ENCODE assay signal across 8 cellular contexts in the genomic region with DNA sequence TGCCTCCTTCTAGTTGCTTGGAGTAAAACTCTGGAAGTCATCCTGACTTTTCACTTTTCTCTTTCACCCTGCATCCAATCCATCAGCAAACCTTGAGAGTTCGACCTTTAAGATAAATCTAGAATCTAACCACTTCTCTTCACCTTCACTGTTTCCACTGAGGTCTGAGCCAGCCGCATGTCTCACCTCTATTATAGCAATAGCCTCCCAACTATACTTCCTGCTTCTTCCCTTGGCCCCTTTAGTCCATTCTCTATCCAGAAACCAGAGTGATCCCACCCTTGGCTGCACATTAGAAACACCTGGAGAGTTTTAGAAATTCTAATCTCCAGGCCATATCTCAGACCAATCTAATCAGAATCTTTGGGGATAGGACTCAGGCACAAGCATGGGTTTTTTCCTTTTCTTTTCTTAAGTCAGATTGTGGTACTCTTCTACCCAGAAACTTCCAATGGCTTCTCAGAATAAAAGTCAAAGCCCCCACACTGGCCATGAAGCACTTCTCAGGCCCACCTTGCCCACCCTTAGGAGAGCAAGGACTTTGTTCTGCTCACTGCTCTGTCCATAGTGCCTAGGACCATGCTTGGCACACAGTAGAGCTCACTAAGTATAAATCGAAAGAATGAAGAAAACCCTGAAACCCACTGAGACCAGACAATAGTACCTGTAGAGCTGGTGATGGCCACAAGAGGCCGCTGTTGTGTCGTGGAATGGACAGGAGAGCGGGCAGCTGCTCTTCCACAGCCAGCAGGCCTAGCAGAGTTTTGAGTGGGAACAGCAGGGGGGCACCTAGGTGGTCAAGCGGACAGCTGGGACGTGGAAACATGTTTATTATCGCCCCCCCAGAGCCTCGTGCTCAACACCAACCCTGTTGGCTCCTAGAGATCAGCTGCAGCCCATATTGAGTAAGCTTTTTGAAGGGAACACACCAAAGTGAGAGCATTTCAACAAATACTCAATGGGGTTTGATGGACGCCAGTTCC. TPM values are rescaled to one million over a fixed set of nuclear protein-coding genes. Genes with fewer than 3 reads are reported as not detected.
DNase-seq lines count a peak whose midpoint lies in the region; ATAC-seq and TF ChIP-seq lines count a peak whose summit lies in the region.

No MANE protein-coding gene starts in this region.

- no peak overlapping the region for H3K4me3 ChIP-seq in Jurkat, Clone E6-1 (ENCODE audit: low read length)
- peak overlapping the region; percentile 14 for H3K4me3 ChIP-seq in fibroblast of villous mesenchyme (ENCODE audit: low read depth, low read length)

- DNase-seq in ELF-1 (ENCODE audit: low read depth, low spot score), result peak; percentile 89
- peak; percentile 71 for DNase-seq in Jurkat, Clone E6-1 (ENCODE audit: low read depth, low spot score)
- DNase-seq in RPMI8226, result peak; percentile 81
- peak; percentile 67 to 73 for DNase-seq in activated T-helper 1 cell treated with anti-CD3 and anti-CD28 coated beads, Interleukin-2, amount 50 U/mL, for 16 hours (ENCODE audit: low read depth in 1 of 2, low spot score in 1 of 2)
- peak; percentile 75 for DNase-seq in fibroblast of villous mesenchyme (ENCODE audit: low read depth)
- DNase-seq in occipital lobe (lab: John Stamatoyannopoulos, UW), result peak; percentile 53
- DNase-seq in substantia nigra (lab: John Stamatoyannopoulos, UW), result peak in 48 of 49 donors; percentile 3 to 86 (median 66)

- no peak overlapping the region for H3K27ac ChIP-seq in substantia nigra (ENCODE audit: low read depth, low read length, poor library complexity, severe bottlenecking)

- peak; percentile 98 for TF ChIP-seq CTCF in fibroblast of villous mesenchyme (IDR thresholded peaks at IDR 0.05; ENCODE audit: insufficient read depth, low read depth, low read length)

- peak; percentile 97 for ATAC-seq in GM21723 (IDR thresholded peaks at IDR 0.05; ENCODE audit: unreplicated experiment)

RNA-seq across cellular contexts. Expression of a gene that starts 33.3 kb away (rescaled TPM):
- polyA plus RNA-seq in Jurkat, Clone E6-1 (2012; ENCODE audit: insufficient read depth, insufficient read length), result 11.6 TPM
- total RNA-seq in fibroblast of villous mesenchyme (66.0 and 113 TPM in 2 replicates), occipital lobe (188 TPM)

RNA-seq across cellular contexts. Expression of a gene that starts 33.4 kb away (rescaled TPM):
- polyA plus RNA-seq in Jurkat, Clone E6-1 (2012; ENCODE audit: insufficient read depth, insufficient read length), result 25.0 TPM
- total RNA-seq in fibroblast of villous mesenchyme (29.6 and 42.3 TPM in 2 replicates), occipital lobe (26.2 TPM)
